In the genomic region with DNA sequence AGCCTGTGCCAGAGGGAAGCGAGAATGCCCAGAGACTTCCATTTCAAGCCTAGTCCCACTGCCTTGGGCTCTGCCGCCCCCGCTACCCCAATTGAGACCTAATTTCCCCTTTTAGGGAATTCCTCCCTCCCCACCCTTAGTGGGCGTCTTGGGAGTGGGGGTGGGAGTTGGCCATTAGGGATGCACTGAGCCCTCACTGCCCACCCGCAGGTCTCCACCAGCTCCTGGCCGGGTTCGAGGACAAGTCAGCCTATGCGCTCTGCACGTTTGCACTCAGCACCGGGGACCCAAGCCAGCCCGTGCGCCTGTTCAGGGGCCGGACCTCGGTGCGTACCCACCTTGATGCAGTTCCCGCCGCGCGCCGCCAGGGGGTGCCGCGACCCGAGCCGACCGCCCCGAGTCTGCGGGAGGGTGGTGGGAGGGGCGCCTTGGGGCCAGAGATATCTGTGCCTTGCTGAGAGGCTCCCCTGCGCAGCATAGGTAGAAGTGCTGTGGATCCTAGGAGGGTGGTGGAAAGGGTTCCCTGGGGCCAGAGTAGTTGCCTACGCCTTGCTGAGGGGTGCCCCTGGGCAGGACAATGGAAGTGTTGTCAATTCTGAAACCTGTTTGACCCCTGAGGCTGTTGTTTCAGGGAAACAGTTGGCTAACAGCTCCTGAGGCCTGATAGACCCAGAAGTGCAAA, we compare ENCODE assay signal across 8 cellular contexts. TPM values are rescaled to one million over a fixed set of nuclear protein-coding genes. Genes with fewer than 3 reads are reported as not detected.
DNase-seq lines count a peak whose midpoint lies in the region; ATAC-seq and TF ChIP-seq lines count a peak whose summit lies in the region.

No MANE protein-coding gene starts in this region.

- 0 out of 2 replicates have a peak, but pooled peaks cover 7% of the 10 kb centered on the region for H3K4me1 ChIP-seq in SJSA1 (replicated peaks)

- intact Hi-C loops in left ventricle myocardium superior (cut with micrococcal nuclease) = no loop called here

- H3K4me3 ChIP-seq in SJSA1 = no peak overlapping the region

- TF ChIP-seq CTCF in GM10266 (IDR thresholded peaks at IDR 0.05; ENCODE audit: control insufficient read depth, insufficient read depth, low read depth, missing control alignments) = peak; percentile 94

- H3K27me3 ChIP-seq in SJSA1 (replicated peaks) = no peaks in the 10 kb centered on the region

- H3K36me3 ChIP-seq in SJSA1 = peaks cover 61% of the 10 kb centered on the region

- no peak overlapping the region for H3K27ac ChIP-seq in SJSA1

- peak; percentile 83 for DNase-seq in GM10266 (ENCODE audit: extremely low spot score)
- peak; percentile 33 to 59 for DNase-seq in SJSA1 (ENCODE audit: low read depth in 1 of 2, low spot score in 2 of 2)
- DNase-seq in activated naive CD4-positive, alpha-beta T cell treated with anti-CD3 and anti-CD28 coated beads, Interleukin-2, amount 50 U/mL, for 16 hours = peak; percentile 80
- DNase-seq in left ventricle myocardium superior = peak; percentile 75
- peak; percentile 54 to 69 for DNase-seq in stimulated activated CD4-positive, alpha-beta T cell treated with anti-CD3 and anti-CD28 coated beads, Interleukin-15, amount 100 ng/mL, for 1 hour (ENCODE audit: low read depth in 1 of 2, low spot score in 1 of 2)
- DNase-seq in cerebellar nuclear complex (lab: John Stamatoyannopoulos, UW) = no peak
- DNase-seq in globus pallidus (ENCODE audit: low spot score) = no peak

- H3K9me3 ChIP-seq in SJSA1 (replicated peaks) = no peaks in the 10 kb centered on the region

- peak; percentile 56 for ATAC-seq in HG03095 (IDR thresholded peaks at IDR 0.05; ENCODE audit: unreplicated experiment)
- peak; percentile 78 for ATAC-seq in left ventricle myocardium superior

RNA-seq across cellular contexts. Expression of a gene that starts 9.2 kb away (rescaled TPM):
- total RNA-seq in SJSA1 (2014; rRNA removed; shearing (Covaris generic)) = 59.3 and 78.0 TPM in 2 replicates
- 17.2 TPM for total RNA-seq in left ventricle myocardium superior

RNA-seq across cellular contexts. Expression of a gene that starts 14.0 kb away (rescaled TPM):
- total RNA-seq in SJSA1 (2014; rRNA removed; shearing (Covaris generic)) = 28.2 and 29.1 TPM in 2 replicates
- 37.2 TPM for total RNA-seq in left ventricle myocardium superior

RNA-seq across cellular contexts. Expression of a gene that starts 20.5 kb away (rescaled TPM):
- total RNA-seq in SJSA1 (2014; rRNA removed; shearing (Covaris generic)) = 0.24 TPM in 1 of 2 replicates, not detected in the other
- 0.82 TPM for total RNA-seq in left ventricle myocardium superior

RNA-seq across cellular contexts. Expression of a gene that starts 45.1 kb away (rescaled TPM):
- 3.9 and 6.1 TPM in 2 replicates for total RNA-seq in SJSA1 (2014; rRNA removed; shearing (Covaris generic))
- 17.6 TPM for total RNA-seq in left ventricle myocardium superior

RNA-seq across cellular contexts. Expression of a gene that starts 58.8 kb away (rescaled TPM):
- total RNA-seq in SJSA1 (2014; rRNA removed; shearing (Covaris generic)) = 15.5 and 26.3 TPM in 2 replicates
- total RNA-seq in left ventricle myocardium superior = 29.1 TPM

Comparison
In these comparisons a context has a peak if more than half of its experiments do, and no peak if none do; other contexts are left out.
1. DNase-seq: peak in GM10266 (single experiment), SJSA1 (2 of 2), activated naive CD4-positive, alpha-beta T cell treated with anti-CD3 and anti-CD28 coated beads, Interleukin-2, amount 50 U/mL, for 16 hours (single experiment), left ventricle myocardium superior (single experiment) and stimulated activated CD4-positive, alpha-beta T cell treated with anti-CD3 and anti-CD28 coated beads, Interleukin-15, amount 100 ng/mL, for 1 hour (2 of 2); none in cerebellar nuclear complex (0 of 2) and globus pallidus (single experiment).